15 cellular contexts compared by ENCODE assay signal in the genomic region with DNA sequence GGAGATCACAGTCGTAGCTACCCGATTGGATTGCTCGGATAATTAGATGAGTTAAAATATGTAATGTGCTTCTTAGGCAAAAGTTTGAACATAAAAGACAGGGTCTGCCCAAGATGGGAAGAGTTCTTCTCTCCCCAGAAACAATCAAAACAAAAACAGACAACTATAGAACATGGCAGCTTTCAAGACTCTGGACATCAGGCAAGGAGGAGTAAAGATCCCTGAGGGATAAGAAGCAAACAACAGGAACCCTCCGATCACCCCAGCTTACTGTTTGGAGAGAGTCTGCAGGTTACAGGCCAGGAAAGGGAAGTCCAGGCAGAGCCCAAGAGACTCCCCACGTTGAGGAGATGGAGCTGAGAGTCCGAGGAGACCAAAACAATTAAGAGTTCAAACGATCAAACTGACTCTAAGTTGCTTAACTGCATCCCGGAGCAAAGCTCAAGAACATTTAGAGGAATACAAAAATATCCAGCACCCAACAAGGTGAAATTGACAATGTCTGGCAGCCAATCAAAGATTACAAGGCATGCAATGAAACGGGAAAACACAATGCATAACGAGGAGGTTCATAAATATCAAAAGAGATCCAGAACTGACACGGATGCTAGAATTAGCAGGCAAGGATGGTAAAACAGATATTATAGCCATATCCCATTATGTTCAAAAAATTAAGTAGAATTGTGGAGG. TPM values are rescaled to one million over a fixed set of nuclear protein-coding genes. Genes with fewer than 3 reads are reported as not detected.
DNase-seq lines count a peak whose midpoint lies in the region; ATAC-seq and TF ChIP-seq lines count a peak whose summit lies in the region.
"Had no signal": no experiment of that assay in that cellular context is flagged by ENCODE, and none has a peak within 500 bp of the region (broad histone marks: within the 10 kb centered on the region; RNA-seq: fewer than 3 reads in every experiment).

No MANE protein-coding gene starts in this region.

- no peak overlapping the region for H3K4me3 Mint-ChIP-seq in dendritic cell treated with granulocyte-macrophage colony-stimulating factor and Interleukin-4, amounts not matched to agents 40 ng/mL and 50 ng/mL, for 4 days
- H3K4me3 Mint-ChIP-seq: CD8-positive, alpha-beta memory T cell; H9 had no signal

- no peaks in the 10 kb centered on the region for H3K27me3 Mint-ChIP-seq in dendritic cell treated with granulocyte-macrophage colony-stimulating factor and Interleukin-4, amounts not matched to agents 40 ng/mL and 50 ng/mL, for 4 days

- H2BK120ac ChIP-seq in neuronal stem cell (ENCODE audit: low read depth, low read length) = no peak overlapping the region

- no peaks in the 10 kb centered on the region for H4K20me1 ChIP-seq in BLaER1 treated with 17β-estradiol and CSF1 and Interleukin-3, amounts not matched to agents 10 nM and 100 nM

- peak overlapping the region in 4 of 11 experiments; percentile 12 to 43 (median 34); a peak in 3 of 22 replicates for H3K27ac ChIP-seq in BLaER1 treated with 17β-estradiol and CSF1 and Interleukin-3, amounts not matched to agents 10 nM and 100 nM
- no peak overlapping the region for H3K27ac ChIP-seq in HEK293 (ENCODE audit: extremely low read depth, low read depth, low read length)
- no peak overlapping the region for H3K27ac ChIP-seq in neuronal stem cell (replicated peaks; ENCODE audit: low read length)
- H3K27ac ChIP-seq: GM23248 had no signal

- peaks cover 47 to 88% (median 74%) of the 10 kb centered on the region in 10 experiments for H3K4me1 ChIP-seq in BLaER1 treated with 17β-estradiol and CSF1 and Interleukin-3, amounts not matched to agents 10 nM and 100 nM
- H3K4me1 ChIP-seq in HEK293 (ENCODE audit: control insufficient read depth, insufficient read depth, low read length) = no peaks in the 10 kb centered on the region
- H3K4me1 ChIP-seq in neuronal stem cell (ENCODE audit: control insufficient read depth in 2 of 2, insufficient read depth in 1 of 2, low read depth in 1 of 2, low read length in 2 of 2) = peaks cover 2 to 9% of the 10 kb centered on the region in 2 donors
- H3K4me1 ChIP-seq: BE2C had no signal

- TF ChIP-seq CTCF in HEK293 (tag by site-specific recombination; IDR thresholded peaks at IDR 0.05) = no peak

- H3K9me3 Mint-ChIP-seq in dendritic cell treated with granulocyte-macrophage colony-stimulating factor and Interleukin-4, amounts not matched to agents 40 ng/mL and 50 ng/mL, for 4 days = no peaks in the 10 kb centered on the region
- H3K9me3 Mint-ChIP-seq: H9 had no signal

- no peak overlapping the region for H3K4ac ChIP-seq in neuronal stem cell (ENCODE audit: low read length)

- no peak overlapping the region for H3K14ac ChIP-seq in neuronal stem cell (ENCODE audit: low read length)

- no peaks in the 10 kb centered on the region for H3K27me3 ChIP-seq in BLaER1 treated with 17β-estradiol and CSF1 and Interleukin-3, amounts not matched to agents 10 nM and 100 nM
- H3K27me3 ChIP-seq in neuronal stem cell (ENCODE audit: control insufficient read depth in 3 of 3, insufficient read depth in 3 of 3, low read depth in 1 of 3, low read length in 3 of 3) = no peaks in the 10 kb centered on the region
- H3K27me3 ChIP-seq: BE2C had no signal

- H2BK5ac ChIP-seq in neuronal stem cell (ENCODE audit: low read length) = no peak overlapping the region

- no peak overlapping the region for H4K8ac ChIP-seq in neuronal stem cell (ENCODE audit: low read depth, low read length)

- H3K9me3 ChIP-seq in BLaER1 treated with 17β-estradiol and CSF1 and Interleukin-3, amounts not matched to agents 10 nM and 100 nM (replicated peaks in 1 of 11) = peaks cover 0 to 9% (median 0%) of the 10 kb centered on the region in 11 experiments; a peak in 3 of 22 replicates
- H3K9me3 ChIP-seq in HEK293 (ENCODE audit: control insufficient read depth, insufficient read depth, low read depth, low read length) (no peaks in the 10 kb centered on the region), neuronal stem cell (replicated peaks in 1 of 2; ENCODE audit: control insufficient read depth in 2 of 2, insufficient read depth in 1 of 2, low read depth in 1 of 2, low read length in 2 of 2) (peaks cover 0 to 5% of the 10 kb centered on the region in 2 donors)
- H3K9me3 ChIP-seq: BE2C, Caco-2 had no signal

- no CpG with 5 or more reads among the region's 11 CpGs for WGBS in neuronal stem cell (ENCODE audit: extremely low coverage in 2 of 2, insufficient read length in 2 of 2, insufficient replicate concordance in 1 of 2), 2 donors

- no peak overlapping the region for H3K18ac ChIP-seq in neuronal stem cell (ENCODE audit: low read length)

- no peak overlapping the region; a peak in 2 of 22 replicates for H3K9ac ChIP-seq in BLaER1 treated with 17β-estradiol and CSF1 and Interleukin-3, amounts not matched to agents 10 nM and 100 nM
- H3K9ac ChIP-seq in neuronal stem cell (ENCODE audit: low read depth, low read length, poor library complexity) = no peak overlapping the region
- H3K9ac ChIP-seq: GM23248 had no signal

- intact Hi-C loops in dendritic cell treated with granulocyte-macrophage colony-stimulating factor and Interleukin-4, amounts not matched to agents 40 ng/mL and 50 ng/mL, for 4 days (cut with micrococcal nuclease) = no loop called here

- no peak overlapping the region for H4K91ac ChIP-seq in neuronal stem cell (ENCODE audit: low read depth, low read length, poor library complexity)

- 0 out of 20 replicates have a peak overlapping the region, but pooled peaks of 1 of the 10 experiments have one; percentile 9 for H3K4me3 ChIP-seq in BLaER1 treated with 17β-estradiol and CSF1 and Interleukin-3, amounts not matched to agents 10 nM and 100 nM
- H3K4me3 ChIP-seq in HEK293 (ENCODE audit: low read depth, low read length) (no peak overlapping the region), neuronal stem cell (ENCODE audit: low read length in 2 of 2) (no peak overlapping the region)
- H3K4me3 ChIP-seq: GM23248, K562 had no signal

- no peak overlapping the region for H2AK5ac ChIP-seq in neuronal stem cell (ENCODE audit: low read depth, low read length)

- POLR2A ChIA-PET in HEK293 (lab: Yijun Ruan, JAX) = no interaction called here

- H2BK12ac ChIP-seq in neuronal stem cell (ENCODE audit: low read length) = no peak overlapping the region

- peaks cover 0 to 15% (median 0%) of the 10 kb centered on the region in 11 experiments; a peak in 5 of 22 replicates for H3K36me3 ChIP-seq in BLaER1 treated with 17β-estradiol and CSF1 and Interleukin-3, amounts not matched to agents 10 nM and 100 nM
- H3K36me3 ChIP-seq in HEK293 (ENCODE audit: control insufficient read depth in 2 of 2, insufficient read depth in 1 of 2, low read length in 2 of 2) (no peaks in the 10 kb centered on the region), neuronal stem cell (replicated peaks in 1 of 2; ENCODE audit: control insufficient read depth in 2 of 2, insufficient read depth in 2 of 2, low read length in 2 of 2) (no peaks in the 10 kb centered on the region)
- H3K36me3 ChIP-seq: BE2C had no signal

- no peaks in the 10 kb centered on the region for H3K79me1 ChIP-seq in neuronal stem cell (ENCODE audit: low read depth, low read length)

- no peak for DNase-seq in neuronal stem cell (ENCODE audit: low spot score)
- no peak for DNase-seq in NCI-H226
- DNase-seq in NCI-H2029 (lab: John Stamatoyannopoulos, UW) = no peak
- DNase-seq: BE2C; Caco-2; CD8-positive, alpha-beta memory T cell; DMS53; GM23248; H9 had no signal

- CTCF ChIA-PET in HEK293 (lab: Yijun Ruan, JAX) = interaction anchor here (0.6 to 1.2 kb wide), 5 partner anchors 9 to 200 kb away, joined by 3 to 4 read pairs (median 3); no protein-coding TSS in a partner anchor

- H2BK15ac ChIP-seq in neuronal stem cell (ENCODE audit: low read length) = no peak overlapping the region

- H3K27ac Mint-ChIP-seq in dendritic cell treated with granulocyte-macrophage colony-stimulating factor and Interleukin-4, amounts not matched to agents 40 ng/mL and 50 ng/mL, for 4 days = peak overlapping the region; percentile 3

- no peak for ATAC-seq in HG02840 (IDR thresholded peaks at IDR 0.05; ENCODE audit: low FRiP score, unreplicated experiment)
- ATAC-seq: K562 had no signal

- peaks cover 42% of the 10 kb centered on the region for H3K4me1 Mint-ChIP-seq in dendritic cell treated with granulocyte-macrophage colony-stimulating factor and Interleukin-4, amounts not matched to agents 40 ng/mL and 50 ng/mL, for 4 days (ENCODE audit: low read depth)

- peaks cover 12% of the 10 kb centered on the region for H3K36me3 Mint-ChIP-seq in dendritic cell treated with granulocyte-macrophage colony-stimulating factor and Interleukin-4, amounts not matched to agents 40 ng/mL and 50 ng/mL, for 4 days (ENCODE audit: low read depth)
- H3K36me3 Mint-ChIP-seq: CD8-positive, alpha-beta memory T cell had no signal

- H3K4me2 ChIP-seq in BLaER1 treated with 17β-estradiol and CSF1 and Interleukin-3, amounts not matched to agents 10 nM and 100 nM = peak overlapping the region in 7 of 11 experiments; percentile 11 to 78 (median 71); a peak in 12 of 22 replicates
- H3K4me2 ChIP-seq in neuronal stem cell (ENCODE audit: insufficient read depth, low read length, poor library complexity, severe bottlenecking) = no peak overlapping the region

- H3K23ac ChIP-seq in neuronal stem cell (ENCODE audit: low read depth, low read length, poor library complexity) = no peak overlapping the region

- peak overlapping the region; percentile 16 for H2AFZ ChIP-seq in neuronal stem cell (ENCODE audit: low read length)
- H2AFZ ChIP-seq: GM23248 had no signal

TF ChIP-seq in HEK293, 187 proteins besides CTCF, POLR2A, EP300 and RAD21:
- TF ChIP-seq ZNF302 (tag by site-specific recombination; IDR thresholded peaks at IDR 0.05; ENCODE audit: low read depth) (no peak), ZNF26 (tag by site-specific recombination; IDR thresholded peaks at IDR 0.05) (peak; percentile 92), ZNF341 (tag by site-specific recombination; IDR thresholded peaks at IDR 0.05; ENCODE audit: low read depth) (no peak), KLF16 (tag by site-specific recombination; IDR thresholded peaks at IDR 0.05) (no peak)

RNA-seq across cellular contexts. Expression of gene ASGR2, which starts 3.9 kb away (rescaled TPM):
- not detected for polyA plus RNA-seq in neuronal stem cell (2013, experiment 1 of 2)
- polyA plus RNA-seq in neuronal stem cell (2013, experiment 2 of 2) = 0.03 TPM
- polyA plus RNA-seq: AG04450; CD8-positive, alpha-beta memory T cell; GM23248; K562 had no signal

RNA-seq across cellular contexts. Expression of gene CLEC10A, which starts 30.7 kb away (rescaled TPM):
- not detected for polyA plus RNA-seq in neuronal stem cell (2013, experiment 1 of 2)
- not detected for polyA plus RNA-seq in neuronal stem cell (2013, experiment 2 of 2)
- polyA plus RNA-seq: AG04450; CD8-positive, alpha-beta memory T cell; GM23248 had no signal
